ENCODE assay signal across 8 cellular contexts in the genomic region with DNA sequence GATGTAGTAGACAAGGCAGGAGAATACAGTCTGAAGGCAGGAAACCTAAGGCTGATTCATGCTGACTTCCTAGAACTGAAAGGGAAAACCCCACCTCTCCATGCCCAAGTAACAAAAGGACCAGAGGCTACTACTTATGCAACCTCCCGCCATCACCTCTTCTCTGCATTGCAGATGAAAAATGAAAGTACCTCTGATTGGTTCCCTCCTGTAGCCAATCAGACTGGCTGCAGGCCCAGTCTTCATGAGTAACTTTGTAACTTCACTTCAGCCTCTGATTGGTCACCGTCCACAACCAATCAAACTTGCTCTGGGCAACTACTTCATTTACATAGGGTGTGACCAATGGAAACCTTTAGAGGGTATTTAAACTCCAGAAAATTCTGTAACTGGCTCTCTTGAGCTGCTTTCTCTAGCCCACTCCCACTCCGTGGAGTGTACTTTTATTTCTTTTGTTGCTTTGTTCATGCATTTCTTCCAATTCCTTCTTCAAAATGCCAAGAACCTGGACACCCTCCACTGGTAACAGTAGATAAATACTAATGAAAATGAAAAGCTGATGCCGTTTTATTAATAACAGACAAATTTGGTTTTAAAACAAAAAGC.
DNase-seq lines count a peak whose midpoint lies in the region; ATAC-seq and TF ChIP-seq lines count a peak whose summit lies in the region.
"Had no signal": no experiment of that assay in that cellular context is flagged by ENCODE, and none has a peak within 500 bp of the region (broad histone marks: within the 10 kb centered on the region; RNA-seq: fewer than 3 reads in every experiment).

No MANE protein-coding gene starts in this region.

- no peaks in the 10 kb centered on the region for H3K9me3 ChIP-seq in Loucy (ENCODE audit: insufficient read depth, low read depth, low read length)
- no peaks in the 10 kb centered on the region for H3K9me3 ChIP-seq in effector memory CD4-positive, alpha-beta T cell (ENCODE audit: control insufficient read depth, low read length)

- no peaks in the 10 kb centered on the region for H3F3A ChIP-seq in Loucy (ENCODE audit: low read depth)

- H3K36me3 ChIP-seq in Loucy (ENCODE audit: insufficient read depth, low read length), result no peaks in the 10 kb centered on the region
- H3K36me3 ChIP-seq in effector memory CD4-positive, alpha-beta T cell (ENCODE audit: control insufficient read depth, insufficient read depth, low read length), result no peaks in the 10 kb centered on the region

- H3K9ac ChIP-seq in Loucy (ENCODE audit: low read depth, low read length, poor library complexity, severe bottlenecking), result no peak overlapping the region

- no peaks in the 10 kb centered on the region for H3K4me1 ChIP-seq in Loucy (ENCODE audit: insufficient read depth, low read length, poor library complexity, severe bottlenecking)
- peaks cover under 1% of the 10 kb centered on the region for H3K4me1 ChIP-seq in effector memory CD4-positive, alpha-beta T cell (ENCODE audit: control insufficient read depth, insufficient read depth, low read length, poor library complexity, severe bottlenecking)

- no peak for TF ChIP-seq CTCF in Loucy (conservative IDR thresholded peaks at IDR 0.05; ENCODE audit: low read length)

- H3K9me2 ChIP-seq in Loucy (replicated peaks; ENCODE audit: low read depth, low read length), result no peaks in the 10 kb centered on the region

- H3K27ac ChIP-seq in effector memory CD4-positive, alpha-beta T cell (ENCODE audit: insufficient read depth, low read length, poor library complexity, severe bottlenecking), result no peak overlapping the region

- no peak overlapping the region for H3K4me2 ChIP-seq in Loucy (ENCODE audit: low read depth, low read length, poor library complexity, severe bottlenecking)

- H2AFZ ChIP-seq in Loucy (ENCODE audit: low read length), result peak overlapping the region; percentile 13; the same call in 1 of the 2 replicates

- no peaks in the 10 kb centered on the region for H3K79me2 ChIP-seq in Loucy (ENCODE audit: insufficient read depth, low read length)

- H3K4me3 ChIP-seq in Loucy (ENCODE audit: low read length, poor library complexity, severe bottlenecking), result no peak overlapping the region
- no peak overlapping the region for H3K4me3 ChIP-seq in effector memory CD4-positive, alpha-beta T cell (ENCODE audit: insufficient read depth, low read depth, low read length, poor library complexity, severe bottlenecking)

- ATAC-seq in GM21528 (IDR thresholded peaks at IDR 0.05; ENCODE audit: low FRiP score, unreplicated experiment) (no peak), GM19023 (IDR thresholded peaks at IDR 0.05; ENCODE audit: unreplicated experiment) (no peak)

- no peaks in the 10 kb centered on the region for H3K27me3 ChIP-seq in Loucy (ENCODE audit: insufficient read depth, low read length, poor library complexity, severe bottlenecking)
- peaks cover 7% of the 10 kb centered on the region for H3K27me3 ChIP-seq in effector memory CD4-positive, alpha-beta T cell (replicated peaks; ENCODE audit: control insufficient read depth, insufficient read depth, low read length, poor library complexity, severe bottlenecking)

- H4K20me1 ChIP-seq in Loucy (ENCODE audit: insufficient read depth, low read length, poor library complexity, severe bottlenecking), result no peaks in the 10 kb centered on the region

- DNase-seq in GM03348 (ENCODE audit: low spot score), result peak; percentile 18
- peak; percentile 46 to 53 for DNase-seq in activated T-cell treated with anti-CD3 and anti-CD28 coated beads, Interleukin-2, amount 50 U/mL, for 48 hours
- DNase-seq in kidney tubule cell (ENCODE audit: low spot score), result peak; percentile 86
- DNase-seq in effector memory CD4-positive, alpha-beta T cell, result no peak
- DNase-seq: endodermal cell had no signal

Comparison
In these comparisons a context has a peak if more than half of its experiments do, and no peak if none do; other contexts are left out.
1. DNase-seq: peak in GM03348 (single experiment), activated T-cell treated with anti-CD3 and anti-CD28 coated beads, Interleukin-2, amount 50 U/mL, for 48 hours (2 of 2) and kidney tubule cell (single experiment); none in effector memory CD4-positive, alpha-beta T cell (0 of 3).